In the genomic region with DNA sequence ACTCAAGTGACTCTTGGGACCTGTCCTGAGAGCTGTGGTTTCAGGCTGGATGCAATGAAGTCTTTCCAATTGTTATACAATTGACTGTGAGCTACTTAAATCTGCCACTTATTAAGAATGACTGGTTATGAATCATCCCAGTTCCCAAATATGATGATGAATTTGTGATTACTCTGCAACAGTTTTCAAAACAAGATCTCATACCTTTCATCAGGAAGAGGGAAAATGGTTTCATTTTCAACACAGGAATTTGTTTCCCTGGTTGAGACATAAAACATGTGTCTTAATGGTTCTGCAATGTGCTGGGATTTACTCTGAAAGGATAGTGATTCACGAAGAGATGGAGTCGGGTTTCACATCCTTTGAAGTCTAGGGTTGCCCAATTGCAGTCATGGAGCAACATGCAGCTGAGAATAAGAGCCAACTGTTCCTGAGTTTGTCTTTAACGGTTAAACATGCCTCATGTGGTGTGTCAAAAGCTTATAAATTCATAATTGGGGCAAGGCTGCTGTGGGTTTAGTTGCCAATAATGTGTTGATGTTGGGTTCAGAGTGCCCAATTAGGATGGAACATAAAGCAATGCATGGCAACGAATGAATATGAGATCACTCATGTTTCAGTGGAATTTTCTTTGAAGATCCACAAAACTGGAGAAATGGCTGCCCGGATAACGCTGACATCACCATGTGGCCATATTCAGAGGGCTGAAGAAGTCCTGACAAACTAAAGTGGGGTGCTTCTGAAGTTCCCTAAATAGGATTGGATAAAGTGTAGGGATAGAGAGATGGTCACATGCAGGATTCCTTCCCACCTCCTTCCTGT, we compare ENCODE assay signal across 1 cellular context.
TF ChIP-seq lines count a peak whose summit lies in the region.

No MANE protein-coding gene starts in this region.

TF ChIP-seq in HepG2, 621 proteins besides CTCF, POLR2A, EP300 and RAD21 (continued from another document and continues in another):
- TF ChIP-seq, protein P1, sequence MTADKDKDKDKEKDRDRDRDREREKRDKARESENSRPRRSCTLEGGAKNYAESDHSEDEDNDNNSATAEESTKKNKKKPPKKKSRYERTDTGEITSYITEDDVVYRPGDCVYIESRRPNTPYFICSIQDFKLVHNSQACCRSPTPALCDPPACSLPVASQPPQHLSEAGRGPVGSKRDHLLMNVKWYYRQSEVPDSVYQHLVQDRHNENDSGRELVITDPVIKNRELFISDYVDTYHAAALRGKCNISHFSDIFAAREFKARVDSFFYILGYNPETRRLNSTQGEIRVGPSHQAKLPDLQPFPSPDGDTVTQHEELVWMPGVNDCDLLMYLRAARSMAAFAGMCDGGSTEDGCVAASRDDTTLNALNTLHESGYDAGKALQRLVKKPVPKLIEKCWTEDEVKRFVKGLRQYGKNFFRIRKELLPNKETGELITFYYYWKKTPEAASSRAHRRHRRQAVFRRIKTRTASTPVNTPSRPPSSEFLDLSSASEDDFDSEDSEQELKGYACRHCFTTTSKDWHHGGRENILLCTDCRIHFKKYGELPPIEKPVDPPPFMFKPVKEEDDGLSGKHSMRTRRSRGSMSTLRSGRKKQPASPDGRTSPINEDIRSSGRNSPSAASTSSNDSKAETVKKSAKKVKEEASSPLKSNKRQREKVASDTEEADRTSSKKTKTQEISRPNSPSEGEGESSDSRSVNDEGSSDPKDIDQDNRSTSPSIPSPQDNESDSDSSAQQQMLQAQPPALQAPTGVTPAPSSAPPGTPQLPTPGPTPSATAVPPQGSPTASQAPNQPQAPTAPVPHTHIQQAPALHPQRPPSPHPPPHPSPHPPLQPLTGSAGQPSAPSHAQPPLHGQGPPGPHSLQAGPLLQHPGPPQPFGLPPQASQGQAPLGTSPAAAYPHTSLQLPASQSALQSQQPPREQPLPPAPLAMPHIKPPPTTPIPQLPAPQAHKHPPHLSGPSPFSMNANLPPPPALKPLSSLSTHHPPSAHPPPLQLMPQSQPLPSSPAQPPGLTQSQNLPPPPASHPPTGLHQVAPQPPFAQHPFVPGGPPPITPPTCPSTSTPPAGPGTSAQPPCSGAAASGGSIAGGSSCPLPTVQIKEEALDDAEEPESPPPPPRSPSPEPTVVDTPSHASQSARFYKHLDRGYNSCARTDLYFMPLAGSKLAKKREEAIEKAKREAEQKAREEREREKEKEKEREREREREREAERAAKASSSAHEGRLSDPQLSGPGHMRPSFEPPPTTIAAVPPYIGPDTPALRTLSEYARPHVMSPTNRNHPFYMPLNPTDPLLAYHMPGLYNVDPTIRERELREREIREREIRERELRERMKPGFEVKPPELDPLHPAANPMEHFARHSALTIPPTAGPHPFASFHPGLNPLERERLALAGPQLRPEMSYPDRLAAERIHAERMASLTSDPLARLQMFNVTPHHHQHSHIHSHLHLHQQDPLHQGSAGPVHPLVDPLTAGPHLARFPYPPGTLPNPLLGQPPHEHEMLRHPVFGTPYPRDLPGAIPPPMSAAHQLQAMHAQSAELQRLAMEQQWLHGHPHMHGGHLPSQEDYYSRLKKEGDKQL (CRISPR knock-in tag; IDR thresholded peaks at IDR 0.05; ENCODE audit: low read depth) = peak; percentile 85; the same call in 1 of the 2 replicates
- TF ChIP-seq ZSCAN20 (CRISPR knock-in tag; IDR thresholded peaks at IDR 0.05; ENCODE audit: borderline replicate concordance) (no peak), ESRRA (CRISPR knock-in tag; IDR thresholded peaks at IDR 0.05; ENCODE audit: low read depth) (0 out of 2 replicates have a peak, but pooled peaks have one; percentile 48), ZMYM4 (CRISPR knock-in tag; IDR thresholded peaks at IDR 0.05) (peak; percentile 80), TAF1 (CRISPR knock-in tag; IDR thresholded peaks at IDR 0.05) (no peak), SMARCC2 (IDR thresholded peaks at IDR 0.05) (peak; percentile 9), ZNF350 (CRISPR knock-in tag; IDR thresholded peaks at IDR 0.05; ENCODE audit: borderline replicate concordance, low read depth) (no peak), ZNF256 (CRISPR knock-in tag; conservative IDR thresholded peaks at IDR 0.05) (no peak), HDAC6 (IDR thresholded peaks at IDR 0.05; ENCODE audit: low read depth, low read length) (no peak), NFYB (CRISPR knock-in tag; IDR thresholded peaks at IDR 0.05) (peak; percentile 51; the same call in 1 of the 2 replicates), ZNF615 (CRISPR knock-in tag; IDR thresholded peaks at IDR 0.05; ENCODE audit: borderline replicate concordance) (no peak), TCF12 (IDR thresholded peaks at IDR 0.05) (no peak), TCF12 (CRISPR knock-in tag; IDR thresholded peaks at IDR 0.05) (no peak), ZFAT (CRISPR knock-in tag; conservative IDR thresholded peaks at IDR 0.05) (no peak), ZMYM3 (CRISPR knock-in tag; IDR thresholded peaks at IDR 0.05) (peak; percentile 4; the same call in 1 of the 2 replicates), ZNF224 (CRISPR knock-in tag; IDR thresholded peaks at IDR 0.05) (no peak), ZC3H13 (CRISPR knock-in tag; IDR thresholded peaks at IDR 0.05) (0 out of 2 replicates have a peak, but pooled peaks have one; percentile 50), CAMTA2 (CRISPR knock-in tag; IDR thresholded peaks at IDR 0.05; ENCODE audit: borderline replicate concordance) (no peak), SAP130 (CRISPR knock-in tag; IDR thresholded peaks at IDR 0.05; ENCODE audit: low read depth) (peak; percentile 84), BHLHE40 (IDR thresholded peaks at IDR 0.05; ENCODE audit: low read length) (peak; percentile 71), TAF15 (IDR thresholded peaks at IDR 0.05; ENCODE audit: low read depth, low read length, poor library complexity, severe bottlenecking) (no peak), ZFP82 (CRISPR knock-in tag; IDR thresholded peaks at IDR 0.05; ENCODE audit: borderline replicate concordance) (peak; percentile 23; the same call in 1 of the 2 replicates), PAX8 (CRISPR knock-in tag; IDR thresholded peaks at IDR 0.05; ENCODE audit: borderline replicate concordance) (0 out of 2 replicates have a peak, but pooled peaks have one; percentile 83), HOXA9 (CRISPR knock-in tag; IDR thresholded peaks at IDR 0.05; ENCODE audit: borderline replicate concordance) (no peak), U2AF2 (IDR thresholded peaks at IDR 0.05; ENCODE audit: low read depth, low read length) (no peak), NCOA2 (CRISPR knock-in tag; IDR thresholded peaks at IDR 0.05) (peak; percentile 97), ZNF451 (CRISPR knock-in tag; IDR thresholded peaks at IDR 0.05) (no peak), FOXK2 (IDR thresholded peaks at IDR 0.05) (peak; percentile 94), ZNF652 (CRISPR knock-in tag; IDR thresholded peaks at IDR 0.05; ENCODE audit: borderline replicate concordance, low read depth) (peak; percentile 62; the same call in 1 of the 2 replicates), KDM3A (CRISPR knock-in tag; IDR thresholded peaks at IDR 0.05; ENCODE audit: low read depth) (peak; percentile 78; the same call in 1 of the 2 replicates), IRX3 (CRISPR knock-in tag; IDR thresholded peaks at IDR 0.05; ENCODE audit: borderline replicate concordance, low read depth) (no peak), SIX1 (CRISPR knock-in tag; IDR thresholded peaks at IDR 0.05; ENCODE audit: borderline replicate concordance) (peak; percentile 100), YY1 (IDR thresholded peaks at IDR 0.05; ENCODE audit: insufficient read depth, insufficient replicate concordance, low read depth, low read length) (peak; percentile 86), ZNF160 (CRISPR knock-in tag; IDR thresholded peaks at IDR 0.05) (no peak)
- TF ChIP-seq, protein P2, sequence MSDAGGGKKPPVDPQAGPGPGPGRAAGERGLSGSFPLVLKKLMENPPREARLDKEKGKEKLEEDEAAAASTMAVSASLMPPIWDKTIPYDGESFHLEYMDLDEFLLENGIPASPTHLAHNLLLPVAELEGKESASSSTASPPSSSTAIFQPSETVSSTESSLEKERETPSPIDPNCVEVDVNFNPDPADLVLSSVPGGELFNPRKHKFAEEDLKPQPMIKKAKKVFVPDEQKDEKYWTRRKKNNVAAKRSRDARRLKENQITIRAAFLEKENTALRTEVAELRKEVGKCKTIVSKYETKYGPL (CRISPR knock-in tag; IDR thresholded peaks at IDR 0.05) = no peak
- TF ChIP-seq, protein P3, sequence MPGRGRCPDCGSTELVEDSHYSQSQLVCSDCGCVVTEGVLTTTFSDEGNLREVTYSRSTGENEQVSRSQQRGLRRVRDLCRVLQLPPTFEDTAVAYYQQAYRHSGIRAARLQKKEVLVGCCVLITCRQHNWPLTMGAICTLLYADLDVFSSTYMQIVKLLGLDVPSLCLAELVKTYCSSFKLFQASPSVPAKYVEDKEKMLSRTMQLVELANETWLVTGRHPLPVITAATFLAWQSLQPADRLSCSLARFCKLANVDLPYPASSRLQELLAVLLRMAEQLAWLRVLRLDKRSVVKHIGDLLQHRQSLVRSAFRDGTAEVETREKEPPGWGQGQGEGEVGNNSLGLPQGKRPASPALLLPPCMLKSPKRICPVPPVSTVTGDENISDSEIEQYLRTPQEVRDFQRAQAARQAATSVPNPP (CRISPR knock-in tag; IDR thresholded peaks at IDR 0.05) = no peak
- TF ChIP-seq, protein P4, sequence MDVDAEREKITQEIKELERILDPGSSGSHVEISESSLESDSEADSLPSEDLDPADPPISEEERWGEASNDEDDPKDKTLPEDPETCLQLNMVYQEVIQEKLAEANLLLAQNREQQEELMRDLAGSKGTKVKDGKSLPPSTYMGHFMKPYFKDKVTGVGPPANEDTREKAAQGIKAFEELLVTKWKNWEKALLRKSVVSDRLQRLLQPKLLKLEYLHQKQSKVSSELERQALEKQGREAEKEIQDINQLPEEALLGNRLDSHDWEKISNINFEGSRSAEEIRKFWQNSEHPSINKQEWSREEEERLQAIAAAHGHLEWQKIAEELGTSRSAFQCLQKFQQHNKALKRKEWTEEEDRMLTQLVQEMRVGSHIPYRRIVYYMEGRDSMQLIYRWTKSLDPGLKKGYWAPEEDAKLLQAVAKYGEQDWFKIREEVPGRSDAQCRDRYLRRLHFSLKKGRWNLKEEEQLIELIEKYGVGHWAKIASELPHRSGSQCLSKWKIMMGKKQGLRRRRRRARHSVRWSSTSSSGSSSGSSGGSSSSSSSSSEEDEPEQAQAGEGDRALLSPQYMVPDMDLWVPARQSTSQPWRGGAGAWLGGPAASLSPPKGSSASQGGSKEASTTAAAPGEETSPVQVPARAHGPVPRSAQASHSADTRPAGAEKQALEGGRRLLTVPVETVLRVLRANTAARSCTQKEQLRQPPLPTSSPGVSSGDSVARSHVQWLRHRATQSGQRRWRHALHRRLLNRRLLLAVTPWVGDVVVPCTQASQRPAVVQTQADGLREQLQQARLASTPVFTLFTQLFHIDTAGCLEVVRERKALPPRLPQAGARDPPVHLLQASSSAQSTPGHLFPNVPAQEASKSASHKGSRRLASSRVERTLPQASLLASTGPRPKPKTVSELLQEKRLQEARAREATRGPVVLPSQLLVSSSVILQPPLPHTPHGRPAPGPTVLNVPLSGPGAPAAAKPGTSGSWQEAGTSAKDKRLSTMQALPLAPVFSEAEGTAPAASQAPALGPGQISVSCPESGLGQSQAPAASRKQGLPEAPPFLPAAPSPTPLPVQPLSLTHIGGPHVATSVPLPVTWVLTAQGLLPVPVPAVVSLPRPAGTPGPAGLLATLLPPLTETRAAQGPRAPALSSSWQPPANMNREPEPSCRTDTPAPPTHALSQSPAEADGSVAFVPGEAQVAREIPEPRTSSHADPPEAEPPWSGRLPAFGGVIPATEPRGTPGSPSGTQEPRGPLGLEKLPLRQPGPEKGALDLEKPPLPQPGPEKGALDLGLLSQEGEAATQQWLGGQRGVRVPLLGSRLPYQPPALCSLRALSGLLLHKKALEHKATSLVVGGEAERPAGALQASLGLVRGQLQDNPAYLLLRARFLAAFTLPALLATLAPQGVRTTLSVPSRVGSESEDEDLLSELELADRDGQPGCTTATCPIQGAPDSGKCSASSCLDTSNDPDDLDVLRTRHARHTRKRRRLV (CRISPR knock-in tag; IDR thresholded peaks at IDR 0.05) = 0 out of 2 replicates have a peak, but pooled peaks have one; percentile 30
- TF ChIP-seq, protein P5, sequence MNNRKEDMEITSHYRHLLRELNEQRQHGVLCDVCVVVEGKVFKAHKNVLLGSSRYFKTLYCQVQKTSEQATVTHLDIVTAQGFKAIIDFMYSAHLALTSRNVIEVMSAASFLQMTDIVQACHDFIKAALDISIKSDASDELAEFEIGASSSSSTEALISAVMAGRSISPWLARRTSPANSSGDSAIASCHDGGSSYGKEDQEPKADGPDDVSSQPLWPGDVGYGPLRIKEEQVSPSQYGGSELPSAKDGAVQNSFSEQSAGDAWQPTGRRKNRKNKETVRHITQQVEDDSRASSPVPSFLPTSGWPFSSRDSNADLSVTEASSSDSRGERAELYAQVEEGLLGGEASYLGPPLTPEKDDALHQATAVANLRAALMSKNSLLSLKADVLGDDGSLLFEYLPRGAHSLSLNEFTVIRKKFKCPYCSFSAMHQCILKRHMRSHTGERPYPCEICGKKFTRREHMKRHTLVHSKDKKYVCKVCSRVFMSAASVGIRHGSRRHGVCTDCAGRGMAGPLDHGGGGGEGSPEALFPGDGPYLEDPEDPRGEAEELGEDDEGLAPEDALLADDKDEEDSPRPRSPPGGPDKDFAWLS (CRISPR knock-in tag; IDR thresholded peaks at IDR 0.05; ENCODE audit: borderline replicate concordance) = no peak
- TF ChIP-seq, protein P6, sequence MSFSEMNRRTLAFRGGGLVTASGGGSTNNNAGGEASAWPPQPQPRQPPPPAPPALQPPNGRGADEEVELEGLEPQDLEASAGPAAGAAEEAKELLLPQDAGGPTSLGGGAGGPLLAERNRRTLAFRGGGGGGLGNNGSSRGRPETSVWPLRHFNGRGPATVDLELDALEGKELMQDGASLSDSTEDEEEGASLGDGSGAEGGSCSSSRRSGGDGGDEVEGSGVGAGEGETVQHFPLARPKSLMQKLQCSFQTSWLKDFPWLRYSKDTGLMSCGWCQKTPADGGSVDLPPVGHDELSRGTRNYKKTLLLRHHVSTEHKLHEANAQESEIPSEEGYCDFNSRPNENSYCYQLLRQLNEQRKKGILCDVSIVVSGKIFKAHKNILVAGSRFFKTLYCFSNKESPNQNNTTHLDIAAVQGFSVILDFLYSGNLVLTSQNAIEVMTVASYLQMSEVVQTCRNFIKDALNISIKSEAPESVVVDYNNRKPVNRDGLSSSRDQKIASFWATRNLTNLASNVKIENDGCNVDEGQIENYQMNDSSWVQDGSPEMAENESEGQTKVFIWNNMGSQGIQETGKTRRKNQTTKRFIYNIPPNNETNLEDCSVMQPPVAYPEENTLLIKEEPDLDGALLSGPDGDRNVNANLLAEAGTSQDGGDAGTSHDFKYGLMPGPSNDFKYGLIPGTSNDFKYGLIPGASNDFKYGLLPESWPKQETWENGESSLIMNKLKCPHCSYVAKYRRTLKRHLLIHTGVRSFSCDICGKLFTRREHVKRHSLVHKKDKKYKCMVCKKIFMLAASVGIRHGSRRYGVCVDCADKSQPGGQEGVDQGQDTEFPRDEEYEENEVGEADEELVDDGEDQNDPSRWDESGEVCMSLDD (CRISPR knock-in tag; IDR thresholded peaks at IDR 0.05; ENCODE audit: borderline replicate concordance) = no peak
